17 cellular contexts compared by ENCODE assay signal in genomic region chr1:230281531-230281930, GRCh38.
DNase-seq lines count a peak whose midpoint lies in the region; ATAC-seq, FAIRE-seq and TF ChIP-seq lines count a peak whose summit lies in the region.
"Had no signal": no experiment of that assay in that cellular context is flagged by ENCODE, and none has a peak within 500 bp of the region (broad histone marks: within the 10 kb centered on the region; RNA-seq: fewer than 3 reads in every experiment).

No MANE protein-coding gene starts in this region.

- H3K27ac ChIP-seq in OCI-LY1 (ENCODE audit: low read depth, low read length, poor library complexity, severe bottlenecking) (peak overlapping the region; percentile 97), sigmoid colon (no peak overlapping the region)
- H3K27ac ChIP-seq: epithelial cell of prostate, thoracic aorta had no signal

- H3K27me3 ChIP-seq in OCI-LY1 (ENCODE audit: insufficient read depth, low read length), result no peaks in the 10 kb centered on the region
- H3K27me3 ChIP-seq in sigmoid colon, result no peaks in the 10 kb centered on the region

- H3K9ac ChIP-seq in OCI-LY1 (ENCODE audit: low read length), result peak overlapping the region; percentile 69; the same call in 1 of the 2 replicates

- 20 to 63% methylated on average over 19 of the region's 19 CpGs for WGBS in sigmoid colon, 2 donors

- no peak for ATAC-seq in GM21723 (IDR thresholded peaks at IDR 0.05; ENCODE audit: unreplicated experiment)
- ATAC-seq: GM12878 had no signal

- no peaks in the 10 kb centered on the region for H3K79me2 ChIP-seq in OCI-LY1 (ENCODE audit: insufficient read depth, low read length)

- no peak overlapping the region for H2AFZ ChIP-seq in OCI-LY1 (ENCODE audit: low read length)

- intact Hi-C loops in sigmoid colon (cut with DNase I), result no loop called here

- DNase-seq in GF-D8 (lab: John Stamatoyannopoulos, UW) (peak; percentile 41), sigmoid colon (peak; percentile 64), NCI-H187 (lab: John Stamatoyannopoulos, UW) (no peak)
- no peak for DNase-seq in central memory CD4-positive, alpha-beta T cell
- DNase-seq: amniotic stem cell; EL; glutamatergic neuron; NCI-H1694; stimulated activated CD4-positive, alpha-beta T cell treated with anti-CD3 and anti-CD28 coated beads, Interleukin-15, amount 100 ng/mL, for 24 hours; T1000 had no signal

- peak overlapping the region; percentile 42 for H3K4me2 ChIP-seq in OCI-LY1 (ENCODE audit: low read length)

- TF ChIP-seq EP300 in sigmoid colon (IDR thresholded peaks at IDR 0.05), result no peak

- TF ChIP-seq POLR2A in sigmoid colon (IDR thresholded peaks at IDR 0.05), result no peak

- peak overlapping the region; percentile 14 for H3K4me3 ChIP-seq in OCI-LY1 (ENCODE audit: low read depth, low read length, poor library complexity, severe bottlenecking)
- no peak overlapping the region for H3K4me3 ChIP-seq in sigmoid colon
- H3K4me3 ChIP-seq: GM12878, psoas muscle, thoracic aorta had no signal

- no peaks in the 10 kb centered on the region for H4K20me1 ChIP-seq in OCI-LY1 (ENCODE audit: insufficient read depth, low read length)

- peaks cover 20% of the 10 kb centered on the region; the same call in 1 of the 2 replicates for H3K36me3 ChIP-seq in OCI-LY1 (ENCODE audit: insufficient read depth, low read length)
- H3K36me3 ChIP-seq in sigmoid colon, result peaks cover 13 to 41% (median 25%) of the 10 kb centered on the region in 4 donors

- H3K9me3 ChIP-seq in OCI-LY1 (ENCODE audit: low read length), result no peaks in the 10 kb centered on the region
- no peaks in the 10 kb centered on the region for H3K9me3 ChIP-seq in sigmoid colon
- H3K9me3 ChIP-seq: psoas muscle, thoracic aorta had no signal

- TF ChIP-seq CTCF in OCI-LY1 (IDR thresholded peaks at IDR 0.05; ENCODE audit: low read length), result no peak
- TF ChIP-seq CTCF in sigmoid colon (IDR thresholded peaks at IDR 0.05), result no peak

- H3K4me1 ChIP-seq in OCI-LY1 (ENCODE audit: insufficient read depth, low read length, severe bottlenecking) (peaks cover 73% of the 10 kb centered on the region), sigmoid colon (peaks cover 0 to 15% (median 13%) of the 10 kb centered on the region in 4 donors)
- H3K4me1 ChIP-seq: psoas muscle had no signal

- FAIRE-seq in endometrium (lab: Jason Lieb, UNC), result peak; percentile 96
- FAIRE-seq: GM12878 had no signal

- H3F3A ChIP-seq in OCI-LY1 (ENCODE audit: insufficient read depth, low read length), result no peaks in the 10 kb centered on the region

- no peaks in the 10 kb centered on the region for H3K9me2 ChIP-seq in OCI-LY1 (ENCODE audit: low read depth, low read length)

Comparison
In these comparisons a context has a peak if more than half of its experiments do, and no peak if none do; other contexts are left out.
1. DNase-seq: peak in GF-D8 (single experiment) and sigmoid colon (single experiment); none in NCI-H187 (0 of 2) and central memory CD4-positive, alpha-beta T cell (single experiment).